Comparison of ENCODE assay signal across 8 cellular contexts in the genomic region with DNA sequence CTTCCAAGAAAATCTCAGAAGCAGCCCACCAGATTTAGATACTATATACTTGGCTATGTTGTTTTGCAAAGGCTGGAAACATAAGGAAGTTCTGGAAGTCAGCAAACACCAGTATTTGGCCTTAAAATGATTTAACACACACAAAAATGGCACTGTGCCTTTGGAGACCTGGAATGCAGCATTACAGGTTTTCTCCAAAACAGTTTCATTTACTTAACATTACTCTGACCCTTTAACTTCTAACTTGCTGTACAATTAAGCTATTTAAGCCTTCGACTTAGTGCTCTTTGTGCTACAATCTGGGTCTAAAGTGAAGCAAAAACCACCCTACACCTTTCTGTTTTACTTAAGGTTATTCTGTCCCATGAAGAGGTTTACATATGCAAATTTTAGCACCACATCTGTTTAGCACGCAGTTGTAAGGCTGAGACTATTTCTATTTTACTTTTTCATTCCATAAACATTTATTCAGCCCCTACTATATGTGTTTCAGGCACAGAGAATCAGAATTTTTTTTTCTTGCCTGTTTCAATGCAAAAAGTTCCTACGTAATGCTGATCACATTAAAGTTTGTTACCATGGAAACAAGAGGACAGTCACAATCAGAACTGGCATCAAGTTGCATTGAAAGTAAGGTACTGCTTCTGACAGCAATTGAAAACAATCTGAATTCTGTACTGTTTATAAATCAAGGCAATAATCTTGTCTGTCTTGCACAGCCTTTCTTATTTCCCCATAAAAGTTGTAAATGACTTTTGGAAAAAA.
DNase-seq lines count a peak whose midpoint lies in the region; ATAC-seq, FAIRE-seq and TF ChIP-seq lines count a peak whose summit lies in the region.

No MANE protein-coding gene starts in this region.

- ATAC-seq in GM19455 (IDR thresholded peaks at IDR 0.05; ENCODE audit: unreplicated experiment) (peak; percentile 63), HG03520 (IDR thresholded peaks at IDR 0.05; ENCODE audit: unreplicated experiment) (peak; percentile 82), GM21576 (IDR thresholded peaks at IDR 0.05; ENCODE audit: unreplicated experiment) (no peak)

- no peaks in the 10 kb centered on the region for H3K9me3 ChIP-seq in prostate gland

- no peaks in the 10 kb centered on the region for H3K36me3 ChIP-seq in prostate gland

- no peak for TF ChIP-seq POLR2A in prostate gland (IDR thresholded peaks at IDR 0.05)

- 29% methylated on average over 3 of the region's 3 CpGs for WGBS in prostate gland

- no peak for FAIRE-seq in frontal cortex (lab: Jason Lieb, UNC)

- DNase-seq in choroid plexus epithelial cell (ENCODE audit: low read depth) = peak; percentile 74
- DNase-seq in prostate gland (ENCODE audit: low spot score) = peak; percentile 49
- no peak for DNase-seq in glomerular visceral epithelial cell (ENCODE audit: extremely low spot score)
- DNase-seq in frontal cortex (ENCODE audit: low spot score in 2 of 2) = no peak
- DNase-seq in NCI-H146 (lab: John Stamatoyannopoulos, UW) = no peak

- intact Hi-C loops in prostate gland (cut with DNase I) = no loop called here

- TF ChIP-seq CTCF in choroid plexus epithelial cell (conservative IDR thresholded peaks at IDR 0.05; ENCODE audit: low read depth, low read length) = no peak
- no peak for TF ChIP-seq CTCF in prostate gland (IDR thresholded peaks at IDR 0.05)

- no peak overlapping the region for H3K4me3 ChIP-seq in choroid plexus epithelial cell (ENCODE audit: low read depth, low read length)
- no peak overlapping the region for H3K4me3 ChIP-seq in prostate gland

- H3K27me3 ChIP-seq in prostate gland (replicated peaks; ENCODE audit: insufficient read depth) = no peaks in the 10 kb centered on the region

- peak overlapping the region; percentile 66 for H3K27ac ChIP-seq in prostate gland

- H3K4me1 ChIP-seq in prostate gland (replicated peaks) = no peaks in the 10 kb centered on the region

Comparison
In these comparisons a context has a peak if more than half of its experiments do, and no peak if none do; other contexts are left out.
1. DNase-seq: peak in choroid plexus epithelial cell (single experiment) and prostate gland (single experiment); none in glomerular visceral epithelial cell (single experiment), frontal cortex (0 of 2) and NCI-H146 (single experiment).